1 cellular context compared by ENCODE assay signal in the genomic region with DNA sequence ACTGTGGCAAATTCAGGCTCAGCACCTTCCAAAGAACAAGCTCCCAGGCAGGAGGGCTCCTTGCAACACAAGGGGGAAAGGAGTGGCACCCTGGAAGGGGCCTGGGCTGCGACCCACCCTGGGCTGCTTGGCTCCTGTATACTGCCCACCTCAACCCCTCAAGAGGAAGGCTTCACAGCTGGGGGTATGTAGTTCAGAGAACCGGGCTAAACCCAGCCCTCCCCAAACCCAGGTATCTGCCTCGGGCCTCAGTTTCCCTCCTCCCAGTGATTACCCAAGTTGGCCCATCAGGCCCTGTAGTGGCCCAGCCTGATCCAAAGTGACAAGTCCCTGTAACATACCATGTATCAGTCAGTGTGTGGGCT.
TF ChIP-seq lines count a peak whose summit lies in the region.

No MANE protein-coding gene starts in this region.

TF ChIP-seq in A549, 52 proteins besides CTCF, POLR2A, EP300 and RAD21:
- TF ChIP-seq SMC3 (IDR thresholded peaks at IDR 0.05) (no peak), HES2 (IDR thresholded peaks at IDR 0.05) (no peak), RFX5 (IDR thresholded peaks at IDR 0.05) (no peak), ZC3H11A (IDR thresholded peaks at IDR 0.05) (no peak), RCOR1 (IDR thresholded peaks at IDR 0.05; ENCODE audit: low read depth, low read length) (no peak), BHLHE40 (IDR thresholded peaks at IDR 0.05; ENCODE audit: low read depth, low read length) (no peak), HOXA7 (CRISPR knock-in tag; IDR thresholded peaks at IDR 0.05) (no peak), TFCP2L1 (CRISPR knock-in tag; IDR thresholded peaks at IDR 0.05) (no peak), NR3C1 (IDR thresholded peaks at IDR 0.05) (no peak), MAZ (IDR thresholded peaks at IDR 0.05; ENCODE audit: borderline replicate concordance, low read depth, low read length) (no peak), CEBPB (IDR thresholded peaks at IDR 0.05) (no peak)
